In the genomic region with DNA sequence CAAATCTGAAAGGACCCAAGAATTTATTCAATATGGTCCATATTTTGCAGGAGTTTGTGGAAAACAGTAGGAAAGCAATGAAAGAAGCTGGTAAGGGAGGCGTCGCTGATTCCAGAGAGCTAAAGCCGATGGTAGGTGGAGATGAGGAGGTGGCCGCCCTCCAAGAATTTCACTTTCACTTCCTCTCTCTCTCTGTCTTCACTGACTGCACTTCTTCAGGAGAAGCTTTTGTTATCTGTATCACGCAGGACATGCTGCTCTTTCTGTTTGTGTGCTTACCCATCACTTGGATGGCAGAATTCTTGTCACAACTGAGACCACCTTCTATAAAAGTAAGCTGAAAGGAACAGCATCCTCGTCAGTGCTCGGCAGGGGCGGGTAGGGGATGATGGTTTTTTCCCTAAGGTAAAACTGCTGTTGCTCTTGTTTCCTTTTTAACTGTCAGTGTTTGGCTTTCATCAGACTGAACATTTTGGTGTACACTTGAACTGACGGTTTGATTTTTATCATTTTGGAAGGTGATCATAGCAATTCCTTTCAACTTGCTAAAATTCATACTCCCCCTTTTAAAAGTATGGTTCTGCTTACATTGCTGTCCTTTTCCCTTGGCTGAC, we compare ENCODE assay signal across 10 cellular contexts.
DNase-seq lines count a peak whose midpoint lies in the region; ATAC-seq and TF ChIP-seq lines count a peak whose summit lies in the region.
"Had no signal": no experiment of that assay in that cellular context is flagged by ENCODE, and none has a peak within 500 bp of the region (broad histone marks: within the 10 kb centered on the region; RNA-seq: fewer than 3 reads in every experiment).

No MANE protein-coding gene starts in this region.

- TF ChIP-seq CTCF in heart left ventricle (IDR thresholded peaks at IDR 0.05) (no peak), right atrium auricular region (IDR thresholded peaks at IDR 0.05) (no peak), Peyer's patch (IDR thresholded peaks at IDR 0.05) (no peak), choroid plexus epithelial cell (conservative IDR thresholded peaks at IDR 0.05; ENCODE audit: low read depth, low read length) (no peak), brain microvascular endothelial cell (IDR thresholded peaks at IDR 0.05; ENCODE audit: low read depth, low read length, missing control alignments) (no peak), thyroid gland (IDR thresholded peaks at IDR 0.05) (no peak)

- no peaks in the 10 kb centered on the region for H3K27me3 ChIP-seq in heart left ventricle
- H3K27me3 ChIP-seq in right atrium auricular region, result no peaks in the 10 kb centered on the region
- no peaks in the 10 kb centered on the region for H3K27me3 ChIP-seq in Peyer's patch
- no peaks in the 10 kb centered on the region for H3K27me3 ChIP-seq in brain microvascular endothelial cell (replicated peaks)
- H3K27me3 ChIP-seq in thyroid gland, result no peaks in the 10 kb centered on the region

- no peaks in the 10 kb centered on the region for H3K4me1 ChIP-seq in heart left ventricle
- no peaks in the 10 kb centered on the region for H3K4me1 ChIP-seq in right atrium auricular region
- no peaks in the 10 kb centered on the region for H3K4me1 ChIP-seq in Peyer's patch
- no peaks in the 10 kb centered on the region for H3K4me1 ChIP-seq in thyroid gland
- H3K4me1 ChIP-seq: parathyroid adenoma had no signal

- no peaks in the 10 kb centered on the region for H3K9me3 ChIP-seq in heart left ventricle
- H3K9me3 ChIP-seq in right atrium auricular region, result no peaks in the 10 kb centered on the region
- H3K9me3 ChIP-seq in Peyer's patch, result no peaks in the 10 kb centered on the region
- H3K9me3 ChIP-seq in thyroid gland, result no peaks in the 10 kb centered on the region

- peak overlapping the region in 8 of 12 donors; percentile 11 to 49 (median 39) for H3K4me3 ChIP-seq in heart left ventricle
- no peak overlapping the region for H3K4me3 ChIP-seq in right atrium auricular region
- peak overlapping the region in 2 of 4 donors; percentile 31 to 40 for H3K4me3 ChIP-seq in Peyer's patch
- H3K4me3 ChIP-seq in choroid plexus epithelial cell (ENCODE audit: low read depth, low read length), result no peak overlapping the region
- H3K4me3 ChIP-seq in brain microvascular endothelial cell (ENCODE audit: low read depth, low read length), result no peak overlapping the region
- no peak overlapping the region for H3K4me3 ChIP-seq in thyroid gland (replicated peaks in 1 of 3)

- H3K36me3 ChIP-seq in heart left ventricle (peaks cover 0 to 44% (median 15%) of the 10 kb centered on the region in 9 donors), right atrium auricular region (no peaks in the 10 kb centered on the region), Peyer's patch (no peaks in the 10 kb centered on the region), brain microvascular endothelial cell (replicated peaks) (no peaks in the 10 kb centered on the region), thyroid gland (peaks cover 0 to 6% of the 10 kb centered on the region in 2 donors)

- TF ChIP-seq POLR2A in heart left ventricle (IDR thresholded peaks at IDR 0.05) (no peak), Peyer's patch (IDR thresholded peaks at IDR 0.05) (no peak), thyroid gland (IDR thresholded peaks at IDR 0.05) (no peak)

- in situ Hi-C loops in brain microvascular endothelial cell (cut with HindIII; ENCODE audit: low pct_ligation_motif_present, low sequenced_read_pairs), result loop anchor here (25.0 kb wide), 1 partner anchor 198 kb away; no protein-coding TSS in a partner anchor

- DNase-seq in heart left ventricle, result peak in 2 of 5 donors; percentile 18 to 23
- DNase-seq in right atrium auricular region (ENCODE audit: low spot score), result no peak
- peak in 2 of 3 donors; percentile 35 to 75 for DNase-seq in Peyer's patch
- peak; percentile 27 for DNase-seq in choroid plexus epithelial cell (ENCODE audit: low read depth)
- DNase-seq in stimulated activated CD8-positive, alpha-beta memory T cell treated with anti-CD3 and anti-CD28 coated beads, Interleukin-4, amount 100 ng/mL, for 24 hours (ENCODE audit: low read depth), result peak; percentile 2
- no peak for DNase-seq in brain microvascular endothelial cell
- no peak for DNase-seq in thyroid gland

- H3K27ac ChIP-seq in heart left ventricle (no peak overlapping the region), right atrium auricular region (no peak overlapping the region), Peyer's patch (peak overlapping the region in 1 of 4 donors; percentile 21), brain microvascular endothelial cell (no peak overlapping the region), thyroid gland (no peak overlapping the region)
- H3K27ac ChIP-seq: C4-2B, parathyroid adenoma had no signal

- ATAC-seq in heart left ventricle (no peak), HG02970 (IDR thresholded peaks at IDR 0.05; ENCODE audit: low FRiP score, unreplicated experiment) (peak; percentile 89)

- intact Hi-C loops in heart left ventricle (cut with DNase I) (no loop called here), thyroid gland (cut with DNase I) (no loop called here)

- WGBS in heart left ventricle, 4 donors, result 71 to 76% (median 73%) methylated on average over 9 of the region's 9 CpGs
- WGBS in thyroid gland, 2 donors, result 82 to 86% methylated on average over 9 of the region's 9 CpGs

Comparison
In these comparisons a context has a peak if more than half of its experiments do, and no peak if none do; other contexts are left out.
1. H3K4me3 ChIP-seq: peak in heart left ventricle (8 of 12); none in right atrium auricular region (0 of 2), choroid plexus epithelial cell (single experiment), brain microvascular endothelial cell (single experiment) and thyroid gland (0 of 3).
2. DNase-seq: peak in Peyer's patch (2 of 3), choroid plexus epithelial cell (single experiment) and stimulated activated CD8-positive, alpha-beta memory T cell treated with anti-CD3 and anti-CD28 coated beads, Interleukin-4, amount 100 ng/mL, for 24 hours (single experiment); none in right atrium auricular region (single experiment), brain microvascular endothelial cell (single experiment) and thyroid gland (0 of 2).